ENCODE assay signal across 13 cellular contexts in the genomic region with DNA sequence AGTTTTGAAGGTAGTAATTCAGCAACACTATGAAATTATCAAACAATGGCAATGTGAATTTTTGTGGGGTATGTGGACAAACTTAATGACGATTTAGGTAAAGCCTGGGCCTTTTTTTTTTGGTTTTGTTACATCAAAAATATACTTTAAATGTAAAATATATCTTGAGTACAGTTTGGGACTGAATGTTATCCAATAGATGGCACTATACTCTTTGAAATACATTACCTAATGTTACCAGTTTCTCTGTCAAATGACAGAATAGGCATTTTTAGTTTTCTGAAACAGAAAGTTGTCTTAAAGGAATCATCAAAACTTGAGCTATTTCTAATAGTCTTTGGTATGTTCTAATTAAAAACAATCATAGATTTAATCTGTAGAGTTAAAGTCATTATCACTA.
DNase-seq lines count a peak whose midpoint lies in the region; ATAC-seq, FAIRE-seq and TF ChIP-seq lines count a peak whose summit lies in the region.
"Had no signal": no experiment of that assay in that cellular context is flagged by ENCODE, and none has a peak within 500 bp of the region (broad histone marks: within the 10 kb centered on the region; RNA-seq: fewer than 3 reads in every experiment).

No MANE protein-coding gene starts in this region.

- BruUV-seq in HepG2 (replicated peaks; lab: Mats Ljungman, UMichigan) = no TSS peak

- TF ChIP-seq POLR2A in HepG2 (IDR thresholded peaks at IDR 0.05; ENCODE audit: insufficient read depth in 1 of 2, low read depth in 2 of 2, low read length in 2 of 2) (no peak), right lobe of liver (IDR thresholded peaks at IDR 0.05) (no peak)

- H3K27me3 Mint-ChIP-seq in chondrocyte (ENCODE audit: low read depth) = no peaks in the 10 kb centered on the region
- H3K27me3 Mint-ChIP-seq: activated naive CD4-positive, alpha-beta T cell treated with anti-CD3 and anti-CD28 coated beads, Interleukin-2, amount 10 ng/mL, durations not matched to agents 7 days and 5 days had no signal

- H3K36me3 Mint-ChIP-seq in chondrocyte (ENCODE audit: low read depth) = no peaks in the 10 kb centered on the region
- H3K36me3 Mint-ChIP-seq: activated naive CD4-positive, alpha-beta T cell treated with anti-CD3 and anti-CD28 coated beads, Interleukin-2, amount 10 ng/mL, durations not matched to agents 7 days and 5 days had no signal

- FAIRE-seq in HepG2 (lab: Jason Lieb, UNC) = no peak
- FAIRE-seq: endothelial cell of umbilical vein had no signal

- H3K9me3 ChIP-seq in HepG2 (ENCODE audit: low read length) (no peaks in the 10 kb centered on the region), right lobe of liver (no peaks in the 10 kb centered on the region), left ventricle myocardium inferior (replicated peaks) (peaks cover 23% of the 10 kb centered on the region)
- H3K9me3 ChIP-seq: right atrium auricular region had no signal

- TF ChIP-seq EP300 in HepG2 (IDR thresholded peaks at IDR 0.05; ENCODE audit: low read depth in 2 of 2, low read length in 2 of 2) (no peak), HepG2 (CRISPR knock-in tag; IDR thresholded peaks at IDR 0.05; ENCODE audit: borderline replicate concordance) (no peak)

- in situ Hi-C loops in HepG2 (cut with HindIII; ENCODE audit: extremely low pct_ligation_motif_present, low pct_unique_long_range_greater_than_20kb) = no loop called here

- H3K4me1 ChIP-seq in HepG2 (ENCODE audit: insufficient read depth, low read length) (no peaks in the 10 kb centered on the region), right lobe of liver (no peaks in the 10 kb centered on the region), left ventricle myocardium inferior (no peaks in the 10 kb centered on the region)
- H3K4me1 ChIP-seq: right atrium auricular region had no signal

- no peaks in the 10 kb centered on the region for H3K79me2 ChIP-seq in HepG2 (ENCODE audit: insufficient read depth, low read length)

- intact Hi-C loops in HepG2 (cut with micrococcal nuclease; ENCODE audit: unreplicated experiment) (loop anchor here (5.0 kb wide), 1 partner anchor 1479 kb away; no protein-coding TSS in a partner anchor), right lobe of liver (cut with DNase I) (no loop called here), left ventricle myocardium inferior (cut with micrococcal nuclease) (no loop called here)

- H3K4me3 Mint-ChIP-seq in chondrocyte (ENCODE audit: unreplicated experiment) = no peak overlapping the region
- H3K4me3 Mint-ChIP-seq: activated naive CD4-positive, alpha-beta T cell treated with anti-CD3 and anti-CD28 coated beads, Interleukin-2, amount 10 ng/mL, durations not matched to agents 7 days and 5 days had no signal

- no peak overlapping the region for H3K9ac ChIP-seq in HepG2 (ENCODE audit: insufficient read depth, low read depth, low read length)

- no peak for ATAC-seq in HepG2
- no peak for ATAC-seq in right lobe of liver
- ATAC-seq in HG03460 (IDR thresholded peaks at IDR 0.05; ENCODE audit: unreplicated experiment) = no peak
- ATAC-seq: activated CD4-positive, CD25-positive, alpha-beta regulatory T cell treated with anti-CD3 and anti-CD28 coated beads, Interleukin-2, amount 50 U/mL, for 24 hours; left colon had no signal

- no peak overlapping the region for H3K27ac Mint-ChIP-seq in chondrocyte (ENCODE audit: unreplicated experiment)
- H3K27ac Mint-ChIP-seq: activated naive CD4-positive, alpha-beta T cell treated with anti-CD3 and anti-CD28 coated beads, Interleukin-2, amount 10 ng/mL, durations not matched to agents 7 days and 5 days had no signal

- TF ChIP-seq RAD21 in HepG2 (CRISPR knock-in tag; IDR thresholded peaks at IDR 0.05) = no peak

- no peak overlapping the region for H3K4me2 ChIP-seq in HepG2 (ENCODE audit: low read depth, low read length)

- 0% methylated on average over 1 of the region's 1 CpG for WGBS in HepG2 (ENCODE audit: low lambda C conversion rate)
- 13% methylated on average over 1 of the region's 1 CpG for WGBS in right lobe of liver (ENCODE audit: insufficient coverage, low coverage, low lambda C conversion rate, missing lambda C conversion rate)

- H3K36me3 ChIP-seq in HepG2 (replicated peaks in 1 of 2; ENCODE audit: control insufficient read depth in 1 of 2, insufficient read depth in 2 of 2, low read length in 2 of 2) = no peaks in the 10 kb centered on the region
- no peaks in the 10 kb centered on the region for H3K36me3 ChIP-seq in right lobe of liver
- H3K36me3 ChIP-seq in left ventricle myocardium inferior = no peaks in the 10 kb centered on the region
- H3K36me3 ChIP-seq: right atrium auricular region had no signal

- POLR2A ChIA-PET in HepG2 (lab: Yijun Ruan, JAX) = no interaction called here

- H3K27ac ChIP-seq in HepG2 (ENCODE audit: extremely low read length, insufficient read depth, low read length) (no peak overlapping the region), right lobe of liver (no peak overlapping the region), left ventricle myocardium inferior (replicated peaks) (no peak overlapping the region)
- H3K27ac ChIP-seq: right atrium auricular region had no signal

- peaks cover 6% of the 10 kb centered on the region for H3K9me3 Mint-ChIP-seq in chondrocyte (ENCODE audit: low read depth)
- H3K9me3 Mint-ChIP-seq: activated naive CD4-positive, alpha-beta T cell treated with anti-CD3 and anti-CD28 coated beads, Interleukin-2, amount 10 ng/mL, durations not matched to agents 7 days and 5 days had no signal

- no peak overlapping the region for H3K4me3 ChIP-seq in HepG2 (replicated peaks in 1 of 3; ENCODE audit: insufficient read depth in 1 of 3, low read depth in 2 of 3, low read length in 3 of 3)
- no peak overlapping the region for H3K4me3 ChIP-seq in right lobe of liver
- no peak overlapping the region for H3K4me3 ChIP-seq in left ventricle myocardium inferior
- H3K4me3 ChIP-seq: right atrium auricular region had no signal

- no peaks in the 10 kb centered on the region for H3K4me1 Mint-ChIP-seq in chondrocyte (ENCODE audit: low read depth)
- H3K4me1 Mint-ChIP-seq: activated naive CD4-positive, alpha-beta T cell treated with anti-CD3 and anti-CD28 coated beads, Interleukin-2, amount 10 ng/mL, durations not matched to agents 7 days and 5 days had no signal

- TF ChIP-seq CTCF in HepG2 (CRISPR knock-in tag; IDR thresholded peaks at IDR 0.05) (peak; percentile 32; the same call in 1 of the 2 replicates), right lobe of liver (IDR thresholded peaks at IDR 0.05) (peak in 2 of 4 donors; percentile 7 to 35), chondrocyte (IDR thresholded peaks at IDR 0.05) (peak; percentile 80), left ventricle myocardium inferior (IDR thresholded peaks at IDR 0.05; ENCODE audit: borderline replicate concordance) (no peak)

- no peaks in the 10 kb centered on the region; a peak in 1 of 5 replicates for H3K27me3 ChIP-seq in HepG2 (ENCODE audit: control insufficient read depth in 1 of 2, insufficient read depth in 2 of 2, low read length in 2 of 2)
- no peaks in the 10 kb centered on the region for H3K27me3 ChIP-seq in right lobe of liver
- no peaks in the 10 kb centered on the region for H3K27me3 ChIP-seq in left ventricle myocardium inferior (ENCODE audit: low read depth)
- H3K27me3 ChIP-seq: right atrium auricular region had no signal

- DNase-seq in HepG2 (ENCODE audit: low spot score) (no peak), right lobe of liver (no peak), NCI-H446 treated with DMSO at 0.1 percent for 48 hours (lab: John Stamatoyannopoulos, UW) (peak; percentile 13), chondrocyte (ENCODE audit: low spot score) (no peak), left ventricle myocardium inferior (no peak), KG1 (lab: John Stamatoyannopoulos, UW) (no peak)
- no peak for DNase-seq in activated effector memory CD4-positive, alpha-beta T cell treated with Interleukin-2 at 50 U/mL for 16 hours
- DNase-seq: activated naive CD4-positive, alpha-beta T cell treated with anti-CD3 and anti-CD28 coated beads, Interleukin-2, amount 10 ng/mL, durations not matched to agents 7 days and 5 days; left colon had no signal

- no peaks in the 10 kb centered on the region for H4K20me1 ChIP-seq in HepG2 (ENCODE audit: insufficient read depth, low read length)

- H2AFZ ChIP-seq in HepG2 (ENCODE audit: low read length) = no peak overlapping the region

- CTCF ChIA-PET in HepG2 (lab: Yijun Ruan, JAX; ENCODE audit: low intra/inter-chr PET ratio, low total read pairs) = no interaction called here

TF ChIP-seq in HepG2, 621 proteins besides CTCF, POLR2A, EP300 and RAD21:
- TF ChIP-seq STAG1 (CRISPR knock-in tag; IDR thresholded peaks at IDR 0.05) (peak; percentile 45), SRF (IDR thresholded peaks at IDR 0.05; ENCODE audit: low read depth, low read length) (no peak), ZNF792 (CRISPR knock-in tag; IDR thresholded peaks at IDR 0.05) (no peak)
